Comparison of ENCODE assay signal across 1 cellular context in the genomic region with DNA sequence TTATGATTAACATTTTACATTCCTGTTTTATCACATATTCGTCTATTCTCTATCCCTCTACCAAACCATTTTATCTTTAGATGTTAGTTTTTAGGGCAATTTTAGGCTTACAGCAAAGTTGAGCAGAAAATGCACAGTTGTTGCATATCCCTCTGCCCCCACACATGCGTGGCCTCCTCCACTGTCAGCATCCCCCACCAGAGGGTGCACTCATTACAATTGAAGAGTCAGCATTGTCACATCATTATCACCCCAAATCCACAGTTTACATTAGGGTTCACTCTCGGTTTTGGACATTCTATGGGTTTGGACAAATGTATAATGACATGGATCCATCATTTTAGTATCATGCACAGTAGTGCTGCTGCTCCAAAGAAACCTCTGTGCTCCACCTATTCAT.
TF ChIP-seq lines count a peak whose summit lies in the region.

No MANE protein-coding gene starts in this region.

TF ChIP-seq in SK-N-SH, 30 proteins besides CTCF, POLR2A, EP300 and RAD21 (continued from another document):
- TF ChIP-seq, protein P1, sequence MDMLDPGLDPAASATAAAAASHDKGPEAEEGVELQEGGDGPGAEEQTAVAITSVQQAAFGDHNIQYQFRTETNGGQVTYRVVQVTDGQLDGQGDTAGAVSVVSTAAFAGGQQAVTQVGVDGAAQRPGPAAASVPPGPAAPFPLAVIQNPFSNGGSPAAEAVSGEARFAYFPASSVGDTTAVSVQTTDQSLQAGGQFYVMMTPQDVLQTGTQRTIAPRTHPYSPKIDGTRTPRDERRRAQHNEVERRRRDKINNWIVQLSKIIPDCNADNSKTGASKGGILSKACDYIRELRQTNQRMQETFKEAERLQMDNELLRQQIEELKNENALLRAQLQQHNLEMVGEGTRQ (IDR thresholded peaks at IDR 0.05; ENCODE audit: borderline replicate concordance, low read depth, low read length), result no peak
- TF ChIP-seq RFX5 (IDR thresholded peaks at IDR 0.05; ENCODE audit: low read length) (no peak), TCF12 (IDR thresholded peaks at IDR 0.05) (no peak), TAF1 (IDR thresholded peaks at IDR 0.05; ENCODE audit: borderline replicate concordance, low read depth, low read length) (no peak), CHD2 (IDR thresholded peaks at IDR 0.05; ENCODE audit: low read length, partially characterized antibody) (no peak), FOXJ3 (CRISPR knock-in tag; IDR thresholded peaks at IDR 0.05) (no peak)
